ENCODE assay signal across 32 cellular contexts in the genomic region with DNA sequence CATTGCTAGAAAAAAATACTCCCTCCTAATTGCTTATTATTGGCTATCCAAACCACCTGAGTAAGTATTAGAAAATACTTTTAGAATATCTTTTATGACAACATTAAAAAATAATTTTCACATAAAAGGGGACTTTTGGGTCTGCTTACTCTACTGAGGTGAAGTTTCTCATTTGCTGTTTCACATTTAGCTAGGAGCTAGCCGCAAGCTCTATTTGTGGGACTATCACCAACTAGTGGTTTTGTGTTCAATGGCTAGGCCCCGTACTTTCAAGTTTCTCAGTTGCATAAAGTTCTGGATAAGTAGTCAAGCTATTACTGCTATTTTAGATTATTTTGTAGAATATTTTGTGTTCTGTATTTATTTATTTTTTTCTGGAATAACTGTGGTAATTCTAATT.
A peak's percentile ranks its signal among the peaks of the same experiment; 100 is the strongest.
DNase-seq lines count a peak whose midpoint lies in the region; ATAC-seq and TF ChIP-seq lines count a peak whose summit lies in the region.
"Had no signal": no experiment of that assay in that cellular context is flagged by ENCODE, and none has a peak within 500 bp of the region (broad histone marks: within the 10 kb centered on the region; RNA-seq: fewer than 3 reads in every experiment).

No MANE protein-coding gene starts in this region.

- intact Hi-C loops in head of caudate nucleus (cut with DNase I) (no loop called here), dorsolateral prefrontal cortex (cut with DNase I) (no loop called here)
- intact Hi-C loops in CD4-positive, alpha-beta memory T cell (cut with micrococcal nuclease), result no loop called here

- H3K27ac Mint-ChIP-seq in CD4-positive, alpha-beta memory T cell, result no peak overlapping the region
- H3K27ac Mint-ChIP-seq: activated naive CD4-positive, alpha-beta T cell treated with anti-CD3 and anti-CD28 coated beads, Interleukin-2, amount 50 U/mL, for 72 hours; natural killer cell had no signal

- TF ChIP-seq CTCF in SU-DHL-6 (IDR thresholded peaks at IDR 0.05; ENCODE audit: insufficient read depth, low read length, poor library complexity, severe bottlenecking) (no peak), dorsolateral prefrontal cortex (IDR thresholded peaks at IDR 0.05 in 54 of 56, conservative IDR thresholded peaks at IDR 0.05 in 2 of 56; ENCODE audit: low read depth in 1 of 56, partially characterized antibody in 56 of 56) (no peak)

- H3K4me2 ChIP-seq in SU-DHL-6 (ENCODE audit: low read depth, low read length, poor library complexity, severe bottlenecking), result peak overlapping the region; percentile 28

- no peaks in the 10 kb centered on the region for H3K36me3 Mint-ChIP-seq in CD4-positive, alpha-beta memory T cell
- H3K36me3 Mint-ChIP-seq: activated naive CD4-positive, alpha-beta T cell treated with anti-CD3 and anti-CD28 coated beads, Interleukin-2, amount 50 U/mL, for 72 hours had no signal

- ATAC-seq in GM18502 (IDR thresholded peaks at IDR 0.05; ENCODE audit: poor library complexity, unreplicated experiment), result peak; percentile 84
- ATAC-seq in GM21717 (IDR thresholded peaks at IDR 0.05; ENCODE audit: unreplicated experiment), result peak; percentile 88
- peak; percentile 81 for ATAC-seq in HG03432 (IDR thresholded peaks at IDR 0.05; ENCODE audit: unreplicated experiment)
- ATAC-seq: activated naive CD4-positive, alpha-beta T cell treated with anti-CD3 and anti-CD28 coated beads, Interleukin-2, amount 50 U/mL, for 72 hours; HCT116; left colon; mucosa of descending colon; natural killer cell; psoas muscle; sciatic nerve had no signal

- POLR2A ChIA-PET in CD4-positive, alpha-beta memory T cell (lab: Charles Lee; ENCODE audit: partially characterized antibody), result no interaction called here

- no peak overlapping the region for H3K9ac ChIP-seq in SU-DHL-6 (ENCODE audit: low read length)

- H3K9me2 ChIP-seq in SU-DHL-6 (replicated peaks; ENCODE audit: insufficient read depth, low read length), result no peaks in the 10 kb centered on the region

- peak overlapping the region; percentile 16 for H3K4me3 ChIP-seq in SU-DHL-6 (ENCODE audit: insufficient read depth, low read length, poor library complexity, severe bottlenecking)
- H3K4me3 ChIP-seq in CD4-positive, alpha-beta memory T cell (ENCODE audit: low read length in 2 of 2), result no peak overlapping the region
- H3K4me3 ChIP-seq in dorsolateral prefrontal cortex, result no peak overlapping the region
- H3K4me3 ChIP-seq: mucosa of descending colon, psoas muscle, transverse colon had no signal

- no peak overlapping the region for H3K27ac ChIP-seq in SU-DHL-6 (ENCODE audit: low read depth, low read length)
- H3K27ac ChIP-seq in CD4-positive, alpha-beta memory T cell (ENCODE audit: low read depth, low read length), result no peak overlapping the region
- H3K27ac ChIP-seq in dorsolateral prefrontal cortex, result no peak overlapping the region
- H3K27ac ChIP-seq: brain microvascular endothelial cell, psoas muscle, transverse colon, WERI-Rb-1 had no signal

- H2AFZ ChIP-seq in SU-DHL-6 (ENCODE audit: low read depth, low read length, severe bottlenecking), result peak overlapping the region; percentile 83

- H3K27me3 Mint-ChIP-seq in CD4-positive, alpha-beta memory T cell, result no peaks in the 10 kb centered on the region

- no peaks in the 10 kb centered on the region for H3F3A ChIP-seq in SU-DHL-6 (ENCODE audit: insufficient read depth)

- H3K27me3 ChIP-seq in SU-DHL-6 (ENCODE audit: low read length), result no peaks in the 10 kb centered on the region
- no peaks in the 10 kb centered on the region for H3K27me3 ChIP-seq in CD4-positive, alpha-beta memory T cell (ENCODE audit: insufficient read depth, low read length)
- peaks cover 0 to 2% (median 0%) of the 10 kb centered on the region in 45 donors for H3K27me3 ChIP-seq in dorsolateral prefrontal cortex
- H3K27me3 ChIP-seq: brain microvascular endothelial cell, transverse colon had no signal

- H3K9me3 Mint-ChIP-seq in CD4-positive, alpha-beta memory T cell, result peaks cover 3 to 14% (median 7%) of the 10 kb centered on the region in 8 donors

- H3K4me1 Mint-ChIP-seq in CD4-positive, alpha-beta memory T cell, result no peaks in the 10 kb centered on the region
- H3K4me1 Mint-ChIP-seq: natural killer cell had no signal

- H3K4me3 Mint-ChIP-seq in CD4-positive, alpha-beta memory T cell, result no peak overlapping the region
- H3K4me3 Mint-ChIP-seq: natural killer cell had no signal

- DNase-seq in head of caudate nucleus (no peak), dorsolateral prefrontal cortex (no peak)
- DNase-seq in activated CD8-positive, alpha-beta memory T cell treated with anti-CD3 and anti-CD28 coated beads, Interleukin-2, amount 50 U/mL, for 4 hours, result no peak
- no peak for DNase-seq in CD4-positive, alpha-beta memory T cell
- DNase-seq: activated CD4-positive, alpha-beta T cell treated with anti-CD3 and anti-CD28 coated beads for 48 hours; activated effector memory CD4-positive, alpha-beta T cell treated with Interleukin-2 at 50 U/mL for 16 hours; activated T-cell treated with anti-CD3 and anti-CD28 coated beads, Interleukin-2, amount 50 U/mL, for 1 hour; amygdala; brain microvascular endothelial cell; Caco-2; DMS79; GDM1; hypothalamus; left colon; mucosa of descending colon; natural killer cell; NCI-H146; NCI-H345; NCI-H69; nucleus accumbens; psoas muscle; stimulated activated CD8-positive, alpha-beta memory T cell treated with anti-CD3 and anti-CD28 coated beads, Interleukin-4, amount 100 ng/mL, for 48 hours; T1000; transverse colon; WERI-Rb-1 had no signal

- no peaks in the 10 kb centered on the region for H3K79me2 ChIP-seq in SU-DHL-6 (ENCODE audit: insufficient read depth, low read length)

- no peaks in the 10 kb centered on the region for H3K9me3 ChIP-seq in SU-DHL-6 (ENCODE audit: insufficient read depth, low read length)
- no peaks in the 10 kb centered on the region for H3K9me3 ChIP-seq in CD4-positive, alpha-beta memory T cell (ENCODE audit: control insufficient read depth in 1 of 2, low read length in 2 of 2)
- H3K9me3 ChIP-seq: Caco-2, mucosa of descending colon, psoas muscle, transverse colon had no signal

- no peaks in the 10 kb centered on the region for H4K20me1 ChIP-seq in SU-DHL-6 (ENCODE audit: low read depth, low read length)

- CTCF ChIA-PET in CD4-positive, alpha-beta memory T cell (lab: Charles Lee; ENCODE audit: partially characterized antibody), result no interaction called here

- no peaks in the 10 kb centered on the region for H3K36me3 ChIP-seq in SU-DHL-6 (ENCODE audit: low read length)
- H3K36me3 ChIP-seq in CD4-positive, alpha-beta memory T cell (ENCODE audit: insufficient read depth, low read length), result no peaks in the 10 kb centered on the region
- H3K36me3 ChIP-seq: brain microvascular endothelial cell, transverse colon, WERI-Rb-1 had no signal

- no peaks in the 10 kb centered on the region for H3K4me1 ChIP-seq in CD4-positive, alpha-beta memory T cell (ENCODE audit: insufficient read depth, low read length)
- H3K4me1 ChIP-seq: Caco-2, psoas muscle, transverse colon had no signal
